In the genomic region with DNA sequence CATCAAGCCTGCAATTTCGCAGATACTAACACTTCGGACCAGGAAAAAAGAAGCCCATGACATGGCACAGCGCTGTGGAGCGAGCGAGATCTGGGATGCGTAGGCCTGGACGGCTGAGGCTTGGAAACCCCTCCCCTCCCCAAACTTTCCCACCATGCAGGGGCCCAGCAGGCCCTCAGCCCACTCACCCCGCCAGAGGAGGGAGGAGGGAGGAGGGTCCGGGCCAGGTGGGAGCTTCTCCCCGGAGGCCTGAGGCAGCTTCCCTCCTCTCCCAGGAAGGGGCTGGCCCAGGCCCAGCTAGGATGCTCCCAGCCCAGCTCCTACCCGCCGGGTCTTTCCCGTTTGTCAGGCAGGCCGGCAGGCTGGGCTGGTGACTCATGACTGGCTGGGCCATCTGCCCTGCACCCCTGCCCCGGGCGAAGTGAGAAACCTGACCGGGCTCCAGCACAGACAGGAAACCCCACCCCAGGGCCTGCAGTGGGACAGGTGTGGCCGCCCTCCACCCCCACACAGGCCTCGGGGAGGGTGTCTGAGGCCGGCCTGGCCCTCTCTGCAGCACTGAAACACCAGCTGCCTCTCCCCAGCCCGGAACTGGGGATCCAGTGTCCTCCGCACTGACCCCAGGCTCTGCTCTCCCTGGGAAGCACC, we compare ENCODE assay signal across 8 cellular contexts. TPM values are rescaled to one million over a fixed set of nuclear protein-coding genes. Genes with fewer than 3 reads are reported as not detected.
DNase-seq lines count a peak whose midpoint lies in the region; ATAC-seq, FAIRE-seq and TF ChIP-seq lines count a peak whose summit lies in the region.

No MANE protein-coding gene starts in this region.

- no peak for FAIRE-seq in bronchial epithelial cell (lab: Jason Lieb, UNC)

- TF ChIP-seq CTCF in bronchial epithelial cell (IDR thresholded peaks at IDR 0.05; ENCODE audit: insufficient read depth, low read length, severe bottlenecking) = no peak
- TF ChIP-seq CTCF in left lung (IDR thresholded peaks at IDR 0.05) = no peak

- ATAC-seq in left lung = peak; percentile 82
- no peak for ATAC-seq in GM21526 (IDR thresholded peaks at IDR 0.05; ENCODE audit: low FRiP score, unreplicated experiment)

- intact Hi-C loops in left lung (cut with DNase I) = no loop called here

- H3K27me3 ChIP-seq in bronchial epithelial cell (ENCODE audit: control insufficient read depth, insufficient read depth, low read length) (peaks cover 3% of the 10 kb centered on the region), left lung (peaks cover 0 to 15% of the 10 kb centered on the region in 2 donors)

- no peaks in the 10 kb centered on the region for H3K9me3 ChIP-seq in left lung

- H3K4me3 ChIP-seq in bronchial epithelial cell (ENCODE audit: low read depth, low read length) = peak overlapping the region; percentile 25
- H3K4me3 ChIP-seq in left lung = no peak overlapping the region

- H3K36me3 ChIP-seq in bronchial epithelial cell (ENCODE audit: control insufficient read depth, insufficient read depth, low read length) (no peaks in the 10 kb centered on the region), left lung (no peaks in the 10 kb centered on the region)

- H3K27ac ChIP-seq in left lung = peak overlapping the region; percentile 51 to 77

- peaks cover 35 to 67% of the 10 kb centered on the region in 2 donors for H3K4me1 ChIP-seq in left lung

- peak; percentile 27 for DNase-seq in GF-D8 (lab: John Stamatoyannopoulos, UW)
- peak; percentile 99 for DNase-seq in NCI-H2196 (lab: John Stamatoyannopoulos, UW; ENCODE audit: unreplicated experiment)
- peak; percentile 96 for DNase-seq in bronchial epithelial cell (ENCODE audit: low read depth)
- DNase-seq in left lung = peak; percentile 92 to 95
- DNase-seq in ureter (ENCODE audit: low spot score) = peak; percentile 94
- no peak for DNase-seq in GDM1 (lab: John Stamatoyannopoulos, UW)
- no peak for DNase-seq in cerebellar nuclear complex (lab: John Stamatoyannopoulos, UW)

RNA-seq across cellular contexts. Expression of gene SLC38A10, which starts 34.3 kb away (rescaled TPM):
- total RNA-seq in bronchial epithelial cell = 35.5 and 49.2 TPM in 2 replicates
- total RNA-seq in left lung = 100 to 1,000 TPM in 1 of 2 donors, 10 to 100 TPM in 1; 79.9 to 109 TPM
- total RNA-seq in ureter = 94.4 TPM

Comparison
In these comparisons a context has a peak if more than half of its experiments do, and no peak if none do; other contexts are left out.
1. DNase-seq: peak in GF-D8 (single experiment), NCI-H2196 (single experiment), bronchial epithelial cell (single experiment), left lung (2 of 2) and ureter (single experiment); none in GDM1 (single experiment) and cerebellar nuclear complex (0 of 2).